Comparison of ENCODE assay signal across 7 cellular contexts in genomic region chr11:65960824-65961266, GRCh38. TPM values are rescaled to one million over a fixed set of nuclear protein-coding genes. Genes with fewer than 3 reads are reported as not detected.
DNase-seq lines count a peak whose midpoint lies in the region; ATAC-seq and TF ChIP-seq lines count a peak whose summit lies in the region.
"Had no signal": no experiment of that assay in that cellular context is flagged by ENCODE, and none has a peak within 500 bp of the region (broad histone marks: within the 10 kb centered on the region; RNA-seq: fewer than 3 reads in every experiment).

No MANE protein-coding gene starts in this region.

- H3K27me3 ChIP-seq in SJCRH30 (no peaks in the 10 kb centered on the region), subcutaneous abdominal adipose tissue (ENCODE audit: control insufficient read depth in 5 of 5, insufficient read depth in 4 of 5, low read length in 5 of 5) (peaks cover under 1 to 7% (median under 1%) of the 10 kb centered on the region in 5 donors)

- DNase-seq in SJCRH30 (no peak), fibroblast of the aortic adventitia (ENCODE audit: low read depth) (no peak), kidney tubule cell (ENCODE audit: low spot score) (no peak)

- H3K36me3 ChIP-seq in SJCRH30 = peaks cover 17% of the 10 kb centered on the region
- H3K36me3 ChIP-seq in subcutaneous abdominal adipose tissue (ENCODE audit: control insufficient read depth in 5 of 5, insufficient read depth in 5 of 5, low read length in 5 of 5) = peaks cover 0 to 21% (median 20%) of the 10 kb centered on the region in 5 donors

- TF ChIP-seq CTCF in fibroblast of the aortic adventitia (IDR thresholded peaks at IDR 0.05; ENCODE audit: insufficient read depth, low read length) = no peak

- H3K9me3 ChIP-seq in SJCRH30 (replicated peaks) (no peaks in the 10 kb centered on the region), subcutaneous abdominal adipose tissue (ENCODE audit: control insufficient read depth in 5 of 5, low read length in 5 of 5) (no peaks in the 10 kb centered on the region)

- H3K4me1 ChIP-seq in SJCRH30 (peaks cover 6% of the 10 kb centered on the region), subcutaneous abdominal adipose tissue (ENCODE audit: control insufficient read depth in 5 of 5, insufficient read depth in 5 of 5, low read length in 5 of 5) (peaks cover 7 to 29% (median 26%) of the 10 kb centered on the region in 5 donors)

- H3K27ac ChIP-seq in SJCRH30 (peak overlapping the region; percentile 88), subcutaneous abdominal adipose tissue (ENCODE audit: low read depth, low read length) (peak overlapping the region; percentile 89)

- H3K4me3 ChIP-seq in SJCRH30 = peak overlapping the region; percentile 99
- peak overlapping the region; percentile 93 for H3K4me3 ChIP-seq in fibroblast of the aortic adventitia (ENCODE audit: low read depth, low read length)
- peak overlapping the region; percentile 88 to 99 (median 94) for H3K4me3 ChIP-seq in subcutaneous abdominal adipose tissue (ENCODE audit: low read depth in 1 of 5, low read length in 5 of 5)

- H3K9ac ChIP-seq in subcutaneous abdominal adipose tissue (ENCODE audit: low read length in 5 of 5) = peak overlapping the region; percentile 77 to 96 (median 91)

- ATAC-seq in GM21737 (IDR thresholded peaks at IDR 0.05; ENCODE audit: unreplicated experiment) (no peak), GM18909 (IDR thresholded peaks at IDR 0.05; ENCODE audit: poor library complexity, unreplicated experiment) (no peak)

RNA-seq across cellular contexts. Expression of gene SART1, which starts 0.7 kb away (rescaled TPM):
- total RNA-seq in SJCRH30 (2014; rRNA removed; shearing (Covaris generic)) = 52.3 and 63.5 TPM in 2 replicates
- total RNA-seq in fibroblast of the aortic adventitia (ENCODE audit: low replicate concordance) = 22.7 and 71.2 TPM in 2 replicates

RNA-seq across cellular contexts. Expression of gene TSGA10IP, which starts 15.6 kb away (rescaled TPM):
- not detected in 2 replicates for total RNA-seq in SJCRH30 (2014; rRNA removed; shearing (Covaris generic))
- not detected in 2 replicates for total RNA-seq in fibroblast of the aortic adventitia (ENCODE audit: low replicate concordance)
- total RNA-seq: subcutaneous adipose tissue had no signal

RNA-seq across cellular contexts. Expression of gene EIF1AD, which starts 41.1 kb away (rescaled TPM):
- 52.9 and 55.1 TPM in 2 replicates for total RNA-seq in SJCRH30 (2014; rRNA removed; shearing (Covaris generic))
- 21.9 and 26.4 TPM in 2 replicates for total RNA-seq in fibroblast of the aortic adventitia (ENCODE audit: low replicate concordance)

RNA-seq across cellular contexts. Expression of gene BANF1, which starts 41.5 kb away (rescaled TPM):
- total RNA-seq in SJCRH30 (2014; rRNA removed; shearing (Covaris generic)) = 181 and 199 TPM in 2 replicates
- 44.1 and 57.7 TPM in 2 replicates for total RNA-seq in fibroblast of the aortic adventitia (ENCODE audit: low replicate concordance)

RNA-seq across cellular contexts. Expression of gene DRAP1, which starts 41.6 kb away (rescaled TPM):
- 72.7 and 77.7 TPM in 2 replicates for total RNA-seq in SJCRH30 (2014; rRNA removed; shearing (Covaris generic))
- 155 and 317 TPM in 2 replicates for total RNA-seq in fibroblast of the aortic adventitia (ENCODE audit: low replicate concordance)
